8 cellular contexts compared by ENCODE assay signal in genomic region chr1:121395718-121396201, GRCh38.
DNase-seq lines count a peak whose midpoint lies in the region; TF ChIP-seq lines count a peak whose summit lies in the region.
"Not testable (repeated sequence)": the region's sequence is repeated elsewhere in the genome, so short reads cannot be mapped to it uniquely, and the experiment has no call there.

No MANE protein-coding gene starts in this region.

- H3K4me3 ChIP-seq in hepatocyte (peak overlapping the region; percentile 12), thymus (ENCODE audit: low read length) (peak overlapping the region; percentile 30)

- H3K79me2 ChIP-seq in hepatocyte = not testable (repeated sequence)

- not testable (repeated sequence) for H3K27me3 ChIP-seq in hepatocyte; thymus (ENCODE audit: control insufficient read depth, insufficient read depth)

- not testable (repeated sequence) for H3K4me1 ChIP-seq in hepatocyte (ENCODE audit: insufficient read depth); thymus (ENCODE audit: control insufficient read depth, insufficient read depth, low read length)

- not testable (repeated sequence) for H3K9me3 Mint-ChIP-seq in Calu3 (ENCODE audit: low read depth, unreplicated experiment); neural crest cell
- H3K9me3 Mint-ChIP-seq in T-helper 1 cell treated with Interleukin-12 subunit alpha and Interleukin-12 subunit beta and Interleukin-4 antibody, amounts not matched to agents 30 μg/mL and 1 μg/mL, for 36 hours = peaks cover 10% of the 10 kb centered on the region

- H2AFZ ChIP-seq in hepatocyte = not testable (repeated sequence)

- WGBS in hepatocyte (ENCODE audit: low lambda C conversion rate, missing lambda C conversion rate) = under 1% methylated on average over 15 of the region's 38 CpGs
- WGBS in thymus = 2% methylated on average over 38 of the region's 38 CpGs

- not testable (repeated sequence) for H3K9me2 ChIP-seq in hepatocyte (replicated peaks; ENCODE audit: insufficient read depth)

- H3K36me3 ChIP-seq in hepatocyte (replicated peaks; ENCODE audit: insufficient read depth, low read depth); thymus (ENCODE audit: control insufficient read depth, insufficient read depth): not testable (repeated sequence)

- not testable (repeated sequence) for H3K4me1 Mint-ChIP-seq in Calu3 (ENCODE audit: low read depth, unreplicated experiment)
- peaks cover 15% of the 10 kb centered on the region for H3K4me1 Mint-ChIP-seq in T-helper 1 cell treated with Interleukin-12 subunit alpha and Interleukin-12 subunit beta and Interleukin-4 antibody, amounts not matched to agents 30 μg/mL and 1 μg/mL, for 36 hours (ENCODE audit: low read depth)
- H3K4me1 Mint-ChIP-seq in neural crest cell = peaks cover 13% of the 10 kb centered on the region

- H3K9me3 ChIP-seq in hepatocyte (ENCODE audit: low read depth); thymus (ENCODE audit: control insufficient read depth): not testable (repeated sequence)

- H3K4me3 Mint-ChIP-seq in Calu3 (ENCODE audit: low read depth, unreplicated experiment) (peak overlapping the region; percentile 86), neural crest cell (peak overlapping the region; percentile 91)
- peak overlapping the region; percentile 73 for H3K4me3 Mint-ChIP-seq in T-helper 1 cell treated with Interleukin-12 subunit alpha and Interleukin-12 subunit beta and Interleukin-4 antibody, amounts not matched to agents 30 μg/mL and 1 μg/mL, for 36 hours

- not testable (repeated sequence) for TF ChIP-seq CTCF in Calu3 (IDR thresholded peaks at IDR 0.05; ENCODE audit: unreplicated experiment); hepatocyte (IDR thresholded peaks at IDR 0.05; ENCODE audit: poor library complexity); neural crest cell (conservative IDR thresholded peaks at IDR 0.05)

- not testable (repeated sequence) for BruUV-seq in Calu3 (replicated peaks; lab: Mats Ljungman, UMichigan)

- DNase-seq in Calu3; hepatocyte (ENCODE audit: low spot score); neural crest cell (ENCODE audit: low read depth, low spot score): not testable (repeated sequence)
- DNase-seq in NAMALWA (ENCODE audit: low spot score) = peak; percentile 22
- peak; percentile 2 for DNase-seq in activated naive CD4-positive, alpha-beta T cell treated with Interleukin-2 at 50 U/mL for 16 hours
- DNase-seq in ecto neural progenitor cell (ENCODE audit: low spot score) = peak; percentile 60

- intact Hi-C loops in Calu3 (cut with micrococcal nuclease; ENCODE audit: unreplicated experiment) = not testable (repeated sequence)

- CTCF ChIA-PET in Calu3 (lab: Charles Lee) = not testable (repeated sequence)

- H3K27ac Mint-ChIP-seq in Calu3 (ENCODE audit: unreplicated experiment); neural crest cell (ENCODE audit: unreplicated experiment): not testable (repeated sequence)
- peak overlapping the region; percentile 80 for H3K27ac Mint-ChIP-seq in T-helper 1 cell treated with Interleukin-12 subunit alpha and Interleukin-12 subunit beta and Interleukin-4 antibody, amounts not matched to agents 30 μg/mL and 1 μg/mL, for 36 hours

- not testable (repeated sequence) for H3K27ac ChIP-seq in hepatocyte; thymus (ENCODE audit: low read depth)

- H4K20me1 ChIP-seq in hepatocyte (ENCODE audit: insufficient read depth, poor library complexity, severe bottlenecking) = not testable (repeated sequence)

- H3K4me2 ChIP-seq in hepatocyte = peak overlapping the region; percentile 97

- H3K27me3 Mint-ChIP-seq in Calu3 (ENCODE audit: unreplicated experiment) = not testable (repeated sequence)
- H3K27me3 Mint-ChIP-seq in T-helper 1 cell treated with Interleukin-12 subunit alpha and Interleukin-12 subunit beta and Interleukin-4 antibody, amounts not matched to agents 30 μg/mL and 1 μg/mL, for 36 hours (ENCODE audit: low read depth) = peaks cover 14% of the 10 kb centered on the region
- H3K27me3 Mint-ChIP-seq in neural crest cell (ENCODE audit: low read depth) = peaks cover 15% of the 10 kb centered on the region

- peaks cover 25% of the 10 kb centered on the region for H3K36me3 Mint-ChIP-seq in Calu3 (ENCODE audit: insufficient read depth, unreplicated experiment)
- H3K36me3 Mint-ChIP-seq in T-helper 1 cell treated with Interleukin-12 subunit alpha and Interleukin-12 subunit beta and Interleukin-4 antibody, amounts not matched to agents 30 μg/mL and 1 μg/mL, for 36 hours (ENCODE audit: low read depth) = peaks cover 12% of the 10 kb centered on the region
- peaks cover 10% of the 10 kb centered on the region for H3K36me3 Mint-ChIP-seq in neural crest cell (ENCODE audit: low read depth)
